Comparison of ENCODE assay signal across 8 cellular contexts in genomic region chr2:191049728-191050639, GRCh38. TPM values are rescaled to one million over a fixed set of nuclear protein-coding genes. Genes with fewer than 3 reads are reported as not detected.
DNase-seq lines count a peak whose midpoint lies in the region; ATAC-seq and TF ChIP-seq lines count a peak whose summit lies in the region.

No MANE protein-coding gene starts in this region.

- DNase-seq in RWPE2 (ENCODE audit: low spot score) (no peak), myocyte (ENCODE audit: low read depth) (peak; percentile 51), NCI-H510A treated with DMSO at 0.1 percent for 48 hours (lab: John Stamatoyannopoulos, UW) (no peak), ovary (no peak), omental fat pad (ENCODE audit: low spot score) (no peak)
- DNase-seq in activated CD4-positive, alpha-beta T cell treated with anti-CD3 and anti-CD28 coated beads, Interleukin-2, amount 50 U/mL, for 1 hour, result no peak

- H3K27me3 ChIP-seq in RWPE2 (ENCODE audit: insufficient read depth, poor library complexity, severe bottlenecking) (no peaks in the 10 kb centered on the region), ovary (no peaks in the 10 kb centered on the region)

- intact Hi-C loops in ovary (cut with DNase I), result no loop called here

- peak; percentile 92 for ATAC-seq in GM18867 (IDR thresholded peaks at IDR 0.05; ENCODE audit: unreplicated experiment)
- ATAC-seq in HG03025 (IDR thresholded peaks at IDR 0.05; ENCODE audit: low FRiP score, unreplicated experiment), result peak; percentile 64
- ATAC-seq in RWPE2 (ENCODE audit: low read depth), result peak; percentile 41; the same call in 2 of the 3 replicates
- no peak for ATAC-seq in omental fat pad (ENCODE audit: low FRiP score)

- TF ChIP-seq POLR2A in ovary (IDR thresholded peaks at IDR 0.05), result no peak

- TF ChIP-seq CTCF in RWPE2 (IDR thresholded peaks at IDR 0.05; ENCODE audit: poor library complexity, severe bottlenecking), result no peak
- TF ChIP-seq CTCF in ovary (IDR thresholded peaks at IDR 0.05), result no peak
- no peak for TF ChIP-seq CTCF in omental fat pad (IDR thresholded peaks at IDR 0.05)

- TF ChIP-seq EP300 in ovary (IDR thresholded peaks at IDR 0.05), result no peak

- 15 to 27% (median 21%) methylated on average over 4 of the region's 4 CpGs for WGBS in ovary, 3 donors

- H3K27ac ChIP-seq in RWPE2 (ENCODE audit: poor library complexity, severe bottlenecking) (peak overlapping the region; percentile 5), ovary (no peak overlapping the region)

- H3K36me3 ChIP-seq in RWPE2 (ENCODE audit: low read depth) (no peaks in the 10 kb centered on the region), ovary (no peaks in the 10 kb centered on the region)

- H3K9me3 ChIP-seq in RWPE2 (ENCODE audit: severe bottlenecking) (no peaks in the 10 kb centered on the region), ovary (no peaks in the 10 kb centered on the region)

- H3K4me1 ChIP-seq in RWPE2 (ENCODE audit: insufficient read depth, poor library complexity, severe bottlenecking) (peaks cover 8% of the 10 kb centered on the region), ovary (ENCODE audit: insufficient read depth) (no peaks in the 10 kb centered on the region)

- H3K4me3 ChIP-seq in RWPE2 (ENCODE audit: severe bottlenecking), result no peak overlapping the region
- H3K4me3 ChIP-seq in ovary, result no peak overlapping the region

RNA-seq across cellular contexts. Expression of gene STAT1, which starts 36.0 kb away (rescaled TPM):
- total RNA-seq in myocyte, result 106 and 116 TPM in 2 replicates
- polyA plus RNA-seq in myocyte (2012), result 102 TPM
- 10 to 100 TPM; 27.3 to 57.6 (median 46.4) TPM for total RNA-seq in ovary
- polyA plus RNA-seq in ovary, result 10 to 100 TPM; 30.5 to 89.2 TPM
- total RNA-seq in omental fat pad, result 100 to 1,000 TPM in 2 of 4 donors, 10 to 100 TPM in 2; 63.5 to 161 (median 95.1) TPM
